1 cellular context compared by ENCODE assay signal in the genomic region with DNA sequence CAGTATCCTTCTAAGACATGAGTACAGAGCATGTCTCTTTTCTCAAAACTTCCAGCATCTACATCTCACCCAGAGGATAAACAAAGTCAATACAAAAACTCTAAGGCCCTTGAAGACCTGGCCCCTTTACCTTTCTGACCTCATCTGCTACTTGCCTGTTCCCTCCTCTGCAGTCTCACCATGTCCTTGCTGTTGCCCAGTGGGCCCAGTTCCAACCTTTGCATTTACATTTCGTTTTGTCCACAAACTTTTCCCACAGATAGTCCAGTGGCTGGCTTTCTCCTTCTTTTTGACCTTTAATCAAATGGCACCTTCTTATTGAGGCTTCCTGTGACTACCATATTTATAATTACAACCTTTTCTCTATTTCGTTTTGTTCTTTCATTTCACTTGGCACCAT.
TF ChIP-seq lines count a peak whose summit lies in the region.

No MANE protein-coding gene starts in this region.

TF ChIP-seq in HepG2, 621 proteins besides CTCF, POLR2A, EP300 and RAD21:
- TF ChIP-seq, protein P1, sequence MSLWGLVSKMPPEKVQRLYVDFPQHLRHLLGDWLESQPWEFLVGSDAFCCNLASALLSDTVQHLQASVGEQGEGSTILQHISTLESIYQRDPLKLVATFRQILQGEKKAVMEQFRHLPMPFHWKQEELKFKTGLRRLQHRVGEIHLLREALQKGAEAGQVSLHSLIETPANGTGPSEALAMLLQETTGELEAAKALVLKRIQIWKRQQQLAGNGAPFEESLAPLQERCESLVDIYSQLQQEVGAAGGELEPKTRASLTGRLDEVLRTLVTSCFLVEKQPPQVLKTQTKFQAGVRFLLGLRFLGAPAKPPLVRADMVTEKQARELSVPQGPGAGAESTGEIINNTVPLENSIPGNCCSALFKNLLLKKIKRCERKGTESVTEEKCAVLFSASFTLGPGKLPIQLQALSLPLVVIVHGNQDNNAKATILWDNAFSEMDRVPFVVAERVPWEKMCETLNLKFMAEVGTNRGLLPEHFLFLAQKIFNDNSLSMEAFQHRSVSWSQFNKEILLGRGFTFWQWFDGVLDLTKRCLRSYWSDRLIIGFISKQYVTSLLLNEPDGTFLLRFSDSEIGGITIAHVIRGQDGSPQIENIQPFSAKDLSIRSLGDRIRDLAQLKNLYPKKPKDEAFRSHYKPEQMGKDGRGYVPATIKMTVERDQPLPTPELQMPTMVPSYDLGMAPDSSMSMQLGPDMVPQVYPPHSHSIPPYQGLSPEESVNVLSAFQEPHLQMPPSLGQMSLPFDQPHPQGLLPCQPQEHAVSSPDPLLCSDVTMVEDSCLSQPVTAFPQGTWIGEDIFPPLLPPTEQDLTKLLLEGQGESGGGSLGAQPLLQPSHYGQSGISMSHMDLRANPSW (CRISPR knock-in tag; IDR thresholded peaks at IDR 0.05; ENCODE audit: borderline replicate concordance) = no peak
- no peak for TF ChIP-seq SOX5 (CRISPR knock-in tag; IDR thresholded peaks at IDR 0.05; ENCODE audit: borderline replicate concordance)
- no peak for TF ChIP-seq ATM (IDR thresholded peaks at IDR 0.05; ENCODE audit: borderline replicate concordance)
- no peak for TF ChIP-seq TMF1 (CRISPR knock-in tag; IDR thresholded peaks at IDR 0.05; ENCODE audit: low read depth)
- TF ChIP-seq, protein P2, sequence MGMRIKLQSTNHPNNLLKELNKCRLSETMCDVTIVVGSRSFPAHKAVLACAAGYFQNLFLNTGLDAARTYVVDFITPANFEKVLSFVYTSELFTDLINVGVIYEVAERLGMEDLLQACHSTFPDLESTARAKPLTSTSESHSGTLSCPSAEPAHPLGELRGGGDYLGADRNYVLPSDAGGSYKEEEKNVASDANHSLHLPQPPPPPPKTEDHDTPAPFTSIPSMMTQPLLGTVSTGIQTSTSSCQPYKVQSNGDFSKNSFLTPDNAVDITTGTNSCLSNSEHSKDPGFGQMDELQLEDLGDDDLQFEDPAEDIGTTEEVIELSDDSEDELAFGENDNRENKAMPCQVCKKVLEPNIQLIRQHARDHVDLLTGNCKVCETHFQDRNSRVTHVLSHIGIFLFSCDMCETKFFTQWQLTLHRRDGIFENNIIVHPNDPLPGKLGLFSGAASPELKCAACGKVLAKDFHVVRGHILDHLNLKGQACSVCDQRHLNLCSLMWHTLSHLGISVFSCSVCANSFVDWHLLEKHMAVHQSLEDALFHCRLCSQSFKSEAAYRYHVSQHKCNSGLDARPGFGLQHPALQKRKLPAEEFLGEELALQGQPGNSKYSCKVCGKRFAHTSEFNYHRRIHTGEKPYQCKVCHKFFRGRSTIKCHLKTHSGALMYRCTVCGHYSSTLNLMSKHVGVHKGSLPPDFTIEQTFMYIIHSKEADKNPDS (CRISPR knock-in tag; IDR thresholded peaks at IDR 0.05) = no peak
- TF ChIP-seq ZNF816 (CRISPR knock-in tag; IDR thresholded peaks at IDR 0.05; ENCODE audit: borderline replicate concordance) = no peak
- no peak for TF ChIP-seq NFKBIZ (CRISPR knock-in tag; IDR thresholded peaks at IDR 0.05)
- TF ChIP-seq, protein P3, sequence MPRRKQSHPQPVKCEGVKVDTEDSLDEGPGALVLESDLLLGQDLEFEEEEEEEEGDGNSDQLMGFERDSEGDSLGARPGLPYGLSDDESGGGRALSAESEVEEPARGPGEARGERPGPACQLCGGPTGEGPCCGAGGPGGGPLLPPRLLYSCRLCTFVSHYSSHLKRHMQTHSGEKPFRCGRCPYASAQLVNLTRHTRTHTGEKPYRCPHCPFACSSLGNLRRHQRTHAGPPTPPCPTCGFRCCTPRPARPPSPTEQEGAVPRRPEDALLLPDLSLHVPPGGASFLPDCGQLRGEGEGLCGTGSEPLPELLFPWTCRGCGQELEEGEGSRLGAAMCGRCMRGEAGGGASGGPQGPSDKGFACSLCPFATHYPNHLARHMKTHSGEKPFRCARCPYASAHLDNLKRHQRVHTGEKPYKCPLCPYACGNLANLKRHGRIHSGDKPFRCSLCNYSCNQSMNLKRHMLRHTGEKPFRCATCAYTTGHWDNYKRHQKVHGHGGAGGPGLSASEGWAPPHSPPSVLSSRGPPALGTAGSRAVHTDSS (CRISPR knock-in tag; conservative IDR thresholded peaks at IDR 0.05) = no peak
- TF ChIP-seq, protein P4, sequence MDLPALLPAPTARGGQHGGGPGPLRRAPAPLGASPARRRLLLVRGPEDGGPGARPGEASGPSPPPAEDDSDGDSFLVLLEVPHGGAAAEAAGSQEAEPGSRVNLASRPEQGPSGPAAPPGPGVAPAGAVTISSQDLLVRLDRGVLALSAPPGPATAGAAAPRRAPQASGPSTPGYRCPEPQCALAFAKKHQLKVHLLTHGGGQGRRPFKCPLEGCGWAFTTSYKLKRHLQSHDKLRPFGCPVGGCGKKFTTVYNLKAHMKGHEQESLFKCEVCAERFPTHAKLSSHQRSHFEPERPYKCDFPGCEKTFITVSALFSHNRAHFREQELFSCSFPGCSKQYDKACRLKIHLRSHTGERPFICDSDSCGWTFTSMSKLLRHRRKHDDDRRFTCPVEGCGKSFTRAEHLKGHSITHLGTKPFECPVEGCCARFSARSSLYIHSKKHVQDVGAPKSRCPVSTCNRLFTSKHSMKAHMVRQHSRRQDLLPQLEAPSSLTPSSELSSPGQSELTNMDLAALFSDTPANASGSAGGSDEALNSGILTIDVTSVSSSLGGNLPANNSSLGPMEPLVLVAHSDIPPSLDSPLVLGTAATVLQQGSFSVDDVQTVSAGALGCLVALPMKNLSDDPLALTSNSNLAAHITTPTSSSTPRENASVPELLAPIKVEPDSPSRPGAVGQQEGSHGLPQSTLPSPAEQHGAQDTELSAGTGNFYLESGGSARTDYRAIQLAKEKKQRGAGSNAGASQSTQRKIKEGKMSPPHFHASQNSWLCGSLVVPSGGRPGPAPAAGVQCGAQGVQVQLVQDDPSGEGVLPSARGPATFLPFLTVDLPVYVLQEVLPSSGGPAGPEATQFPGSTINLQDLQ (CRISPR knock-in tag; IDR thresholded peaks at IDR 0.05) = no peak
- no peak for TF ChIP-seq ZNF569 (CRISPR knock-in tag; IDR thresholded peaks at IDR 0.05; ENCODE audit: borderline replicate concordance)
- no peak for TF ChIP-seq KDM3A (CRISPR knock-in tag; IDR thresholded peaks at IDR 0.05; ENCODE audit: low read depth)
- TF ChIP-seq, protein P5, sequence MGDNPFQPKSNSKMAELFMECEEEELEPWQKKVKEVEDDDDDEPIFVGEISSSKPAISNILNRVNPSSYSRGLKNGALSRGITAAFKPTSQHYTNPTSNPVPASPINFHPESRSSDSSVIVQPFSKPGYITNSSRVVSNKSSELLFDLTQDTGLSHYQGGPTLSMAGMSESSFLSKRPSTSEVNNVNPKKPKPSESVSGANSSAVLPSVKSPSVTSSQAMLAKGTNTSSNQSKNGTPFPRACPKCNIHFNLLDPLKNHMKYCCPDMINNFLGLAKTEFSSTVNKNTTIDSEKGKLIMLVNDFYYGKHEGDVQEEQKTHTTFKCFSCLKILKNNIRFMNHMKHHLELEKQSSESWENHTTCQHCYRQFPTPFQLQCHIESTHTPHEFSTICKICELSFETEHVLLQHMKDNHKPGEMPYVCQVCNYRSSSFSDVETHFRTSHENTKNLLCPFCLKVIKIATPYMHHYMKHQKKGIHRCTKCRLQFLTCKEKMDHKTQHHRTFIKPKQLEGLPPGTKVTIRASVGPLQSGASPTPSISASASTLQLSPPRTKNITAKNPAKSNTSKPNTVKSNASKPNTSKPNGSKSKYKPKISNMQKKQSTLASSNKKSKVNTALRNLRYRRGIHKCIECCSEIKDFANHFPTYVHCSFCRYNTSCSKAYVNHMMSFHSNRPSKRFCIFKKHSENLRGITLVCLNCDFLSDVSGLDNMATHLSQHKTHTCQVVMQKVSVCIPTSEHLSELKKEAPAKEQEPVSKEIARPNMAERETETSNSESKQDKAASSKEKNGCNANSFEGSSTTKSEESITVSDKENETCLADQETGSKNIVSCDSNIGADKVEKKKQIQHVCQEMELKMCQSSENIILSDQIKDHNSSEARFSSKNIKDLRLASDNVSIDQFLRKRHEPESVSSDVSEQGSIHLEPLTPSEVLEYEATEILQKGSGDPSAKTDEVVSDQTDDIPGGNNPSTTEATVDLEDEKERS (CRISPR knock-in tag; IDR thresholded peaks at IDR 0.05) = no peak
- TF ChIP-seq HMG20A (CRISPR knock-in tag; IDR thresholded peaks at IDR 0.05; ENCODE audit: borderline replicate concordance) = no peak
- TF ChIP-seq ZNF260 (CRISPR knock-in tag; IDR thresholded peaks at IDR 0.05; ENCODE audit: borderline replicate concordance, low read depth) = no peak
- TF ChIP-seq MAFG (CRISPR knock-in tag; IDR thresholded peaks at IDR 0.05) = no peak
- TF ChIP-seq ESRRA (CRISPR knock-in tag; IDR thresholded peaks at IDR 0.05; ENCODE audit: low read depth) = no peak
- TF ChIP-seq, protein P6, sequence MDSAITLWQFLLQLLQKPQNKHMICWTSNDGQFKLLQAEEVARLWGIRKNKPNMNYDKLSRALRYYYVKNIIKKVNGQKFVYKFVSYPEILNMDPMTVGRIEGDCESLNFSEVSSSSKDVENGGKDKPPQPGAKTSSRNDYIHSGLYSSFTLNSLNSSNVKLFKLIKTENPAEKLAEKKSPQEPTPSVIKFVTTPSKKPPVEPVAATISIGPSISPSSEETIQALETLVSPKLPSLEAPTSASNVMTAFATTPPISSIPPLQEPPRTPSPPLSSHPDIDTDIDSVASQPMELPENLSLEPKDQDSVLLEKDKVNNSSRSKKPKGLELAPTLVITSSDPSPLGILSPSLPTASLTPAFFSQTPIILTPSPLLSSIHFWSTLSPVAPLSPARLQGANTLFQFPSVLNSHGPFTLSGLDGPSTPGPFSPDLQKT (CRISPR knock-in tag; IDR thresholded peaks at IDR 0.05; ENCODE audit: borderline replicate concordance) = no peak
- TF ChIP-seq U2AF2 (IDR thresholded peaks at IDR 0.05; ENCODE audit: low read depth, low read length) = no peak
- TF ChIP-seq MXI1 (IDR thresholded peaks at IDR 0.05; ENCODE audit: borderline replicate concordance, low read depth, low read length) = no peak
- TF ChIP-seq TCF12 (IDR thresholded peaks at IDR 0.05) = no peak
- no peak for TF ChIP-seq TCF12 (CRISPR knock-in tag; IDR thresholded peaks at IDR 0.05)
